In genomic region chr17:9862191-9862590, GRCh38 we compare ENCODE assay signal across 35 cellular contexts. TPM values are rescaled to one million over a fixed set of nuclear protein-coding genes. Genes with fewer than 3 reads are reported as not detected.
"Had no signal": no experiment of that assay in that cellular context is flagged by ENCODE, and none has a peak within 500 bp of the region (broad histone marks: within the 10 kb centered on the region; RNA-seq: fewer than 3 reads in every experiment).

No MANE protein-coding gene starts in this region.

- H3K4me3 ChIP-seq: dorsolateral prefrontal cortex, esophagus muscularis mucosa, gastroesophageal sphincter, heart left ventricle, hepatocyte, lung, psoas muscle, sigmoid colon, skin epidermis, spleen, thoracic aorta, tibial nerve, upper lobe of right lung, uterus had no signal

- ATAC-seq: foreskin keratinocyte; gastroesophageal sphincter; heart left ventricle; left lobe of liver; naive thymus-derived CD4-positive, alpha-beta T cell; psoas muscle; stimulated activated naive B cell treated with anti-CD40 and anti-IgM and Interleukin-4, amounts not matched to agents 10 μg/mL and 1 μg/mL and 100 μg/mL, for 72 hours; upper lobe of right lung had no signal

- H3K36me3 ChIP-seq: gastroesophageal sphincter, heart left ventricle, spleen, thoracic aorta, tibial nerve, upper lobe of right lung, uterus had no signal

- H3K4me1 ChIP-seq: esophagus muscularis mucosa, foreskin keratinocyte, gastroesophageal sphincter, heart left ventricle, psoas muscle, sigmoid colon, spleen, tibial nerve, upper lobe of right lung, uterus had no signal

- H3K27ac Mint-ChIP-seq: immature natural killer cell; memory B cell; naive thymus-derived CD4-positive, alpha-beta T cell; nephron; stimulated activated naive B cell treated with anti-CD40 and anti-IgM and Interleukin-4, amounts not matched to agents 10 μg/mL and 1 μg/mL and 100 μg/mL, for 72 hours; stimulated activated naive CD8-positive, alpha-beta T cell treated with anti-CD3 and anti-CD28 coated beads, Interleukin-15, Interleukin-2, amounts not matched to agents 100 ng/mL and 50 ng/mL, for 24 hours had no signal

- H3K36me3 Mint-ChIP-seq: immature natural killer cell; memory B cell; stimulated activated naive B cell treated with anti-CD40 and anti-IgM and Interleukin-4, amounts not matched to agents 10 μg/mL and 1 μg/mL and 100 μg/mL, for 72 hours had no signal

- H3K9me3 ChIP-seq: psoas muscle, uterus had no signal

- H3K27me3 ChIP-seq: dorsolateral prefrontal cortex, esophagus muscularis mucosa, foreskin keratinocyte, gastroesophageal sphincter, heart left ventricle, hepatocyte, sigmoid colon, spleen, tibial nerve, upper lobe of right lung, uterus had no signal

- H3K4me2 ChIP-seq: hepatocyte had no signal

- H3K4me3 Mint-ChIP-seq: immature natural killer cell; memory B cell; naive thymus-derived CD4-positive, alpha-beta T cell; nephron; stimulated activated naive B cell treated with anti-CD40 and anti-IgM and Interleukin-4, amounts not matched to agents 10 μg/mL and 1 μg/mL and 100 μg/mL, for 72 hours; stimulated activated naive CD8-positive, alpha-beta T cell treated with anti-CD3 and anti-CD28 coated beads, Interleukin-15, Interleukin-2, amounts not matched to agents 100 ng/mL and 50 ng/mL, for 24 hours had no signal

- DNase-seq: dorsolateral prefrontal cortex; effector CD4-positive, alpha-beta T cell; foreskin keratinocyte; heart left ventricle; immature natural killer cell; kidney; midbrain; naive thymus-derived CD4-positive, alpha-beta T cell; nucleus accumbens; posterior cingulate gyrus; psoas muscle; right cardiac atrium; sigmoid colon; spleen; stimulated activated naive B cell treated with anti-CD40 and anti-IgM and Interleukin-4, amounts not matched to agents 10 μg/mL and 1 μg/mL and 100 μg/mL, for 72 hours; upper lobe of right lung; uterus had no signal

- H2AFZ ChIP-seq: hepatocyte had no signal

- FAIRE-seq: endothelial cell of umbilical vein, kidney had no signal

- H3K4me1 Mint-ChIP-seq: immature natural killer cell; memory B cell; naive thymus-derived CD4-positive, alpha-beta T cell; nephron; stimulated activated naive B cell treated with anti-CD40 and anti-IgM and Interleukin-4, amounts not matched to agents 10 μg/mL and 1 μg/mL and 100 μg/mL, for 72 hours had no signal

- H3K27ac ChIP-seq: dorsolateral prefrontal cortex, esophagus muscularis mucosa, foreskin keratinocyte, gastroesophageal sphincter, heart left ventricle, hepatocyte, psoas muscle, sigmoid colon, skin epidermis, spleen, thoracic aorta, tibial nerve, upper lobe of right lung, uterus had no signal

RNA-seq across cellular contexts. Expression of gene GLP2R, which starts 36.5 kb away (rescaled TPM):
- total RNA-seq: endothelial cell of umbilical vein; fibroblast of lung; foreskin keratinocyte; kidney; naive thymus-derived CD4-positive, alpha-beta T cell had no signal
- polyA plus RNA-seq: endothelial cell of umbilical vein; fibroblast of lung; foreskin keratinocyte; immature natural killer cell; naive thymus-derived CD4-positive, alpha-beta T cell had no signal

RNA-seq across cellular contexts. Expression of gene GSG1L2, which starts 40.3 kb away (rescaled TPM):
- total RNA-seq: endothelial cell of umbilical vein; epithelial cell of proximal tubule; esophagus muscularis mucosa; fibroblast of lung; foreskin keratinocyte; gastroesophageal sphincter; heart left ventricle; hepatocyte; kidney; left lobe of liver; liver; lung; mucosa of gallbladder; naive thymus-derived CD4-positive, alpha-beta T cell; osteocyte; psoas muscle; renal cortical epithelial cell; right cardiac atrium; sigmoid colon; spleen; thoracic aorta; tibial nerve; upper lobe of right lung; uterus had no signal
- polyA plus RNA-seq: endothelial cell of umbilical vein; fibroblast of lung; foreskin keratinocyte; heart left ventricle; hepatocyte; immature natural killer cell; liver; lung; naive thymus-derived CD4-positive, alpha-beta T cell; psoas muscle; right cardiac atrium; sigmoid colon; spleen had no signal

RNA-seq across cellular contexts. Expression of gene RCVRN, which starts 42.9 kb away (rescaled TPM):
- total RNA-seq: endothelial cell of umbilical vein, epithelial cell of proximal tubule, fibroblast of lung, foreskin keratinocyte, kidney, left lobe of liver, liver, osteocyte, psoas muscle, renal cortical epithelial cell, tibial nerve had no signal
- polyA plus RNA-seq: endothelial cell of umbilical vein; fibroblast of lung; foreskin keratinocyte; immature natural killer cell; liver; naive thymus-derived CD4-positive, alpha-beta T cell had no signal
